Comparison of ENCODE assay signal across 1 cellular context in genomic region chr3:184659797-184660301, GRCh38.
TF ChIP-seq lines count a peak whose summit lies in the region.

No MANE protein-coding gene starts in this region.

TF ChIP-seq in H1, 55 proteins besides CTCF, POLR2A, EP300 and RAD21:
- TF ChIP-seq CHD1 (IDR thresholded peaks at IDR 0.05; ENCODE audit: low read depth, low read length) = no peak
- no peak for TF ChIP-seq EZH2 (IDR thresholded peaks at IDR 0.05; ENCODE audit: low read depth, low read length, severe bottlenecking)
- TF ChIP-seq CHD2 (IDR thresholded peaks at IDR 0.05; ENCODE audit: low read length) = no peak
- TF ChIP-seq, protein P1, sequence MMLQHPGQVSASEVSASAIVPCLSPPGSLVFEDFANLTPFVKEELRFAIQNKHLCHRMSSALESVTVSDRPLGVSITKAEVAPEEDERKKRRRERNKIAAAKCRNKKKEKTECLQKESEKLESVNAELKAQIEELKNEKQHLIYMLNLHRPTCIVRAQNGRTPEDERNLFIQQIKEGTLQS (IDR thresholded peaks at IDR 0.05; ENCODE audit: insufficient read depth, low read depth, low read length) = no peak
- TF ChIP-seq, protein P2, sequence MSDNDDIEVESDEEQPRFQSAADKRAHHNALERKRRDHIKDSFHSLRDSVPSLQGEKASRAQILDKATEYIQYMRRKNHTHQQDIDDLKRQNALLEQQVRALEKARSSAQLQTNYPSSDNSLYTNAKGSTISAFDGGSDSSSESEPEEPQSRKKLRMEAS (IDR thresholded peaks at IDR 0.05) = no peak
- TF ChIP-seq HDAC2 (IDR thresholded peaks at IDR 0.05; ENCODE audit: borderline replicate concordance in 1 of 2, low read depth in 2 of 2, low read length in 2 of 2) = no peak
- no peak for TF ChIP-seq KDM5A (IDR thresholded peaks at IDR 0.05; ENCODE audit: low read length)
- TF ChIP-seq E2F6 (IDR thresholded peaks at IDR 0.05) = no peak
- no peak for TF ChIP-seq RFX5 (IDR thresholded peaks at IDR 0.05; ENCODE audit: borderline replicate concordance, low read depth, low read length)
- no peak for TF ChIP-seq SUZ12 (IDR thresholded peaks at IDR 0.05; ENCODE audit: low read length)
